25 cellular contexts compared by ENCODE assay signal in the genomic region with DNA sequence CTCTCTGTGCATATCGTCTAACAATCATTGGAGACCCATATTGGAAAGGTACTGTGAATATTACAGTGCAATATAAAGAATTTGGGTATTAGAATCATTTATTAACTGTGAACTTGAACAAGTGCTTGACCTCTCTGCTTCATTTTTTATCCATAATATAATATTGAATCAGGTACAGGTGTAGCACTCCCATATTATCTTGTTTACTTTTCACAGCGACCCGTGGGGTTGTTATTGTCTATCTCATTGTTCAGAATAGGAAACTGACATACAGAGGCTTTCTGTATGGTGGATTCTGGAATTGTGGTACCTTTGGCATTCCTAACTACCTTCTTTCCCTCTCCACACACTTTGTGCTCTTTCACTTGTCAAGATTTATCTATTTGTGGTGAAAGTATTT. TPM values are rescaled to one million over a fixed set of nuclear protein-coding genes. Genes with fewer than 3 reads are reported as not detected.
DNase-seq lines count a peak whose midpoint lies in the region; ATAC-seq, FAIRE-seq and TF ChIP-seq lines count a peak whose summit lies in the region.
"Had no signal": no experiment of that assay in that cellular context is flagged by ENCODE, and none has a peak within 500 bp of the region (broad histone marks: within the 10 kb centered on the region; RNA-seq: fewer than 3 reads in every experiment).

No MANE protein-coding gene starts in this region.

- FAIRE-seq in D721Med (lab: Jason Lieb, UNC) = no peak
- FAIRE-seq: A549, GM12892 had no signal

- no peak overlapping the region for H3K4me3 ChIP-seq in naive thymus-derived CD4-positive, alpha-beta T cell (ENCODE audit: low read length)
- H3K4me3 ChIP-seq: A549, GM23338, HAP-1 had no signal

- H3K9me3 Mint-ChIP-seq in activated naive CD4-positive, alpha-beta T cell treated with anti-CD3 and anti-CD28 coated beads, Interleukin-2, amount 50 U/mL, for 24 hours = no peaks in the 10 kb centered on the region
- no peaks in the 10 kb centered on the region for H3K9me3 Mint-ChIP-seq in activated naive CD4-positive, alpha-beta T cell treated with anti-CD3 and anti-CD28 coated beads, Interleukin-2, amount 50 U/mL, for 72 hours
- H3K9me3 Mint-ChIP-seq in naive thymus-derived CD4-positive, alpha-beta T cell = no peaks in the 10 kb centered on the region
- H3K9me3 Mint-ChIP-seq: CD14-positive monocyte, GM23338 had no signal

- peaks cover 43 to 63% of the 10 kb centered on the region in 2 donors for H3K4me1 ChIP-seq in naive thymus-derived CD4-positive, alpha-beta T cell (ENCODE audit: control insufficient read depth in 2 of 2, insufficient read depth in 2 of 2, low read length in 2 of 2)
- H3K4me1 ChIP-seq: A549, Caco-2, HAP-1 had no signal

- CTCF ChIA-PET in naive thymus-derived CD4-positive, alpha-beta T cell (lab: Charles Lee) = interaction anchor here (0.6 kb wide), 1 partner anchor 19 kb away, joined by 3 read pairs; no protein-coding TSS in a partner anchor

- POLR2A ChIA-PET in naive thymus-derived CD4-positive, alpha-beta T cell (lab: Charles Lee) = interaction anchor here (1.2 to 1.4 kb wide), 2 partner anchors 9 to 15 kb away, joined by 3 to 5 read pairs; no protein-coding TSS in a partner anchor

- peaks cover 0 to 21% (median 0%) of the 10 kb centered on the region in 3 experiments for H3K36me3 ChIP-seq in naive thymus-derived CD4-positive, alpha-beta T cell (ENCODE audit: control insufficient read depth in 2 of 3, insufficient read depth in 3 of 3, low read length in 3 of 3)

- H3K27ac ChIP-seq in VCaP = peak overlapping the region; percentile 90; the same call in 1 of the 2 replicates
- peak overlapping the region; percentile 89 for H3K27ac ChIP-seq in naive thymus-derived CD4-positive, alpha-beta T cell (ENCODE audit: low read depth, low read length)
- H3K27ac ChIP-seq: A549, RWPE1 had no signal

- TF ChIP-seq CTCF in VCaP (conservative IDR thresholded peaks at IDR 0.05) = no peak
- no peak for TF ChIP-seq CTCF in D721Med (IDR thresholded peaks at IDR 0.05; ENCODE audit: insufficient read depth, missing control alignments)

- ATAC-seq in activated naive CD4-positive, alpha-beta T cell treated with anti-CD3 and anti-CD28 coated beads, Interleukin-2, amount 50 U/mL, for 72 hours = no peak
- no peak for ATAC-seq in naive thymus-derived CD4-positive, alpha-beta T cell
- ATAC-seq: A549, GM23338 had no signal

- no peak overlapping the region for H3K27ac Mint-ChIP-seq in activated naive CD4-positive, alpha-beta T cell treated with anti-CD3 and anti-CD28 coated beads, Interleukin-2, amount 50 U/mL, for 24 hours
- H3K27ac Mint-ChIP-seq in activated naive CD4-positive, alpha-beta T cell treated with anti-CD3 and anti-CD28 coated beads, Interleukin-2, amount 50 U/mL, for 72 hours = no peak overlapping the region
- H3K27ac Mint-ChIP-seq in naive thymus-derived CD4-positive, alpha-beta T cell = peak overlapping the region; percentile 34 to 96 (median 81)
- H3K27ac Mint-ChIP-seq: B cell, GM23338 had no signal

- intact Hi-C loops in naive thymus-derived CD4-positive, alpha-beta T cell (cut with micrococcal nuclease) = no loop called here

- H3K4me1 Mint-ChIP-seq in activated naive CD4-positive, alpha-beta T cell treated with anti-CD3 and anti-CD28 coated beads, Interleukin-2, amount 50 U/mL, for 24 hours = peaks cover 81% of the 10 kb centered on the region
- H3K4me1 Mint-ChIP-seq in naive thymus-derived CD4-positive, alpha-beta T cell = peaks cover 45 to 94% (median 86%) of the 10 kb centered on the region in 7 donors
- H3K4me1 Mint-ChIP-seq: GM23338 had no signal

- H3K4me3 Mint-ChIP-seq in activated naive CD4-positive, alpha-beta T cell treated with anti-CD3 and anti-CD28 coated beads, Interleukin-2, amount 50 U/mL, for 24 hours = peak overlapping the region; percentile 57
- peak overlapping the region in 7 of 10 donors; percentile 22 to 74 (median 62) for H3K4me3 Mint-ChIP-seq in naive thymus-derived CD4-positive, alpha-beta T cell
- H3K4me3 Mint-ChIP-seq: B cell, CD14-positive monocyte, GM23338 had no signal

- no peaks in the 10 kb centered on the region for H3K27me3 Mint-ChIP-seq in activated naive CD4-positive, alpha-beta T cell treated with anti-CD3 and anti-CD28 coated beads, Interleukin-2, amount 50 U/mL, for 24 hours
- H3K27me3 Mint-ChIP-seq in naive thymus-derived CD4-positive, alpha-beta T cell = no peaks in the 10 kb centered on the region
- H3K27me3 Mint-ChIP-seq: B cell had no signal

- H3K27me3 ChIP-seq in naive thymus-derived CD4-positive, alpha-beta T cell (ENCODE audit: control insufficient read depth in 2 of 2, insufficient read depth in 2 of 2, low read length in 2 of 2) = no peaks in the 10 kb centered on the region

- no peaks in the 10 kb centered on the region for H3K9me3 ChIP-seq in naive thymus-derived CD4-positive, alpha-beta T cell (ENCODE audit: control insufficient read depth in 2 of 3, low read length in 3 of 3)
- H3K9me3 ChIP-seq: A549, Caco-2, HAP-1 had no signal

- peaks cover 30% of the 10 kb centered on the region for H3K36me3 Mint-ChIP-seq in activated naive CD4-positive, alpha-beta T cell treated with anti-CD3 and anti-CD28 coated beads, Interleukin-2, amount 50 U/mL, for 24 hours
- peaks cover 18 to 45% of the 10 kb centered on the region in 2 donors for H3K36me3 Mint-ChIP-seq in activated naive CD4-positive, alpha-beta T cell treated with anti-CD3 and anti-CD28 coated beads, Interleukin-2, amount 50 U/mL, for 72 hours
- H3K36me3 Mint-ChIP-seq in naive thymus-derived CD4-positive, alpha-beta T cell = peaks cover 21 to 52% (median 45%) of the 10 kb centered on the region in 5 donors

- DNase-seq in activated naive CD4-positive, alpha-beta T cell treated with anti-CD3 and anti-CD28 coated beads, Interleukin-2, amount 50 U/mL, for 72 hours (ENCODE audit: low spot score in 2 of 2) = no peak
- DNase-seq in naive thymus-derived CD4-positive, alpha-beta T cell = no peak
- DNase-seq in HUDEP-2 (lab: John Stamatoyannopoulos, UW; ENCODE audit: unreplicated experiment in 76 of 76) = no peak
- DNase-seq in D721Med (ENCODE audit: insufficient read length, low spot score) = no peak
- DNase-seq in DMS53 treated with DMSO at 0.1 percent for 48 hours (lab: John Stamatoyannopoulos, UW; ENCODE audit: unreplicated experiment) = no peak
- DNase-seq: Caco-2; Karpas-422; MV-4-11; NCI-H1105 treated with DMSO at 0.1 percent for 48 hours; NCI-H2081; NCI-H2171; NCI-H345; NCI-H524; NCI-H774; NK-92 treated with Interleukin-12 subunit alpha and Interleukin-12 subunit beta, amount 100 ng/mL, for 24 hours; SHP77 treated with DMSO at 0.1 percent for 48 hours had no signal

RNA-seq across cellular contexts. Expression of gene SNRK, which starts 17.8 kb away (rescaled TPM):
- 10 to 100 TPM; 21.2 to 28.6 TPM for total RNA-seq in activated naive CD4-positive, alpha-beta T cell treated with anti-CD3 and anti-CD28 coated beads, Interleukin-2, amount 50 U/mL, for 72 hours
- total RNA-seq in naive thymus-derived CD4-positive, alpha-beta T cell = 100 to 1,000 TPM in 4 of 5 experiments, 10 to 100 TPM in 1; 71.9 to 176 (median 146) TPM
- 10 to 100 TPM; 63.4 to 66.2 TPM for polyA plus RNA-seq in naive thymus-derived CD4-positive, alpha-beta T cell

Comparison
In these comparisons a context has a peak if more than half of its experiments do, and no peak if none do; other contexts are left out.
1. H3K27ac Mint-ChIP-seq: peak in naive thymus-derived CD4-positive, alpha-beta T cell (9 of 9); none in activated naive CD4-positive, alpha-beta T cell treated with anti-CD3 and anti-CD28 coated beads, Interleukin-2, amount 50 U/mL, for 24 hours (single experiment) and activated naive CD4-positive, alpha-beta T cell treated with anti-CD3 and anti-CD28 coated beads, Interleukin-2, amount 50 U/mL, for 72 hours (0 of 2).